In genomic region chr12:79782197-79782890, GRCh38 we compare ENCODE assay signal across 1 cellular context.
TF ChIP-seq lines count a peak whose summit lies in the region.

No MANE protein-coding gene starts in this region.

TF ChIP-seq in GM23338, 12 proteins besides CTCF, POLR2A, EP300 and RAD21 (continued from another document):
- TF ChIP-seq, protein P1, sequence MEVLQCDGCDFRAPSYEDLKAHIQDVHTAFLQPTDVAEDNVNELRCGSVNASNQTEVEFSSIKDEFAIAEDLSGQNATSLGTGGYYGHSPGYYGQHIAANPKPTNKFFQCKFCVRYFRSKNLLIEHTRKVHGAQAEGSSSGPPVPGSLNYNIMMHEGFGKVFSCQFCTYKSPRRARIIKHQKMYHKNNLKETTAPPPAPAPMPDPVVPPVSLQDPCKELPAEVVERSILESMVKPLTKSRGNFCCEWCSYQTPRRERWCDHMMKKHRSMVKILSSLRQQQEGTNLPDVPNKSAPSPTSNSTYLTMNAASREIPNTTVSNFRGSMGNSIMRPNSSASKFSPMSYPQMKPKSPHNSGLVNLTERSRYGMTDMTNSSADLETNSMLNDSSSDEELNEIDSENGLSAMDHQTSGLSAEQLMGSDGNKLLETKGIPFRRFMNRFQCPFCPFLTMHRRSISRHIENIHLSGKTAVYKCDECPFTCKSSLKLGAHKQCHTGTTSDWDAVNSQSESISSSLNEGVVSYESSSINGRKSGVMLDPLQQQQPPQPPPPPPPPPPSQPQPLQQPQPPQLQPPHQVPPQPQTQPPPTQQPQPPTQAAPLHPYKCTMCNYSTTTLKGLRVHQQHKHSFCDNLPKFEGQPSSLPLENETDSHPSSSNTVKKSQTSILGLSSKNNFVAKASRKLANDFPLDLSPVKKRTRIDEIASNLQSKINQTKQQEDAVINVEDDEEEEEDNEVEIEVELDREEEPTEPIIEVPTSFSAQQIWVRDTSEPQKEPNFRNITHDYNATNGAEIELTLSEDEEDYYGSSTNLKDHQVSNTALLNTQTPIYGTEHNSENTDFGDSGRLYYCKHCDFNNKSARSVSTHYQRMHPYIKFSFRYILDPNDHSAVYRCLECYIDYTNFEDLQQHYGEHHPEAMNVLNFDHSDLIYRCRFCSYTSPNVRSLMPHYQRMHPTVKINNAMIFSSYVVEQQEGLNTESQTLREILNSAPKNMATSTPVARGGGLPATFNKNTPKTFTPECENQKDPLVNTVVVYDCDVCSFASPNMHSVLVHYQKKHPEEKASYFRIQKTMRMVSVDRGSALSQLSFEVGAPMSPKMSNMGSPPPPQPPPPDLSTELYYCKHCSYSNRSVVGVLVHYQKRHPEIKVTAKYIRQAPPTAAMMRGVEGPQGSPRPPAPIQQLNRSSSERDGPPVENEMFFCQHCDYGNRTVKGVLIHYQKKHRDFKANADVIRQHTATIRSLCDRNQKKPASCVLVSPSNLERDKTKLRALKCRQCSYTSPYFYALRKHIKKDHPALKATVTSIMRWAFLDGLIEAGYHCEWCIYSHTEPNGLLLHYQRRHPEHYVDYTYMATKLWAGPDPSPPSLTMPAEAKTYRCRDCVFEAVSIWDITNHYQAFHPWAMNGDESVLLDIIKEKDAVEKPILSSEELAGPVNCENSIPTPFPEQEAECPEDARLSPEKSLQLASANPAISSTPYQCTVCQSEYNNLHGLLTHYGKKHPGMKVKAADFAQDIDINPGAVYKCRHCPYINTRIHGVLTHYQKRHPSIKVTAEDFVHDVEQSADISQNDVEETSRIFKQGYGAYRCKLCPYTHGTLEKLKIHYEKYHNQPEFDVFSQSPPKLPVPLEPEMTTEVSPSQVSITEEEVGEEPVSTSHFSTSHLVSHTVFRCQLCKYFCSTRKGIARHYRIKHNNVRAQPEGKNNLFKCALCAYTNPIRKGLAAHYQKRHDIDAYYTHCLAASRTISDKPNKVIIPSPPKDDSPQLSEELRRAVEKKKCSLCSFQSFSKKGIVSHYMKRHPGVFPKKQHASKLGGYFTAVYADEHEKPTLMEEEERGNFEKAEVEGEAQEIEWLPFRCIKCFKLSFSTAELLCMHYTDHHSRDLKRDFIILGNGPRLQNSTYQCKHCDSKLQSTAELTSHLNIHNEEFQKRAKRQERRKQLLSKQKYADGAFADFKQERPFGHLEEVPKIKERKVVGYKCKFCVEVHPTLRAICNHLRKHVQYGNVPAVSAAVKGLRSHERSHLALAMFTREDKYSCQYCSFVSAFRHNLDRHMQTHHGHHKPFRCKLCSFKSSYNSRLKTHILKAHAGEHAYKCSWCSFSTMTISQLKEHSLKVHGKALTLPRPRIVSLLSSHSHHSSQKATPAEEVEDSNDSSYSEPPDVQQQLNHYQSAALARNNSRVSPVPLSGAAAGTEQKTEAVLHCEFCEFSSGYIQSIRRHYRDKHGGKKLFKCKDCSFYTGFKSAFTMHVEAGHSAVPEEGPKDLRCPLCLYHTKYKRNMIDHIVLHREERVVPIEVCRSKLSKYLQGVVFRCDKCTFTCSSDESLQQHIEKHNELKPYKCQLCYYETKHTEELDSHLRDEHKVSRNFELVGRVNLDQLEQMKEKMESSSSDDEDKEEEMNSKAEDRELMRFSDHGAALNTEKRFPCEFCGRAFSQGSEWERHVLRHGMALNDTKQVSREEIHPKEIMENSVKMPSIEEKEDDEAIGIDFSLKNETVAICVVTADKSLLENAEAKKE (CRISPR knock-in tag; IDR thresholded peaks at IDR 0.05), result no peak
- TF ChIP-seq POLR2AphosphoS5 (IDR thresholded peaks at IDR 0.05; ENCODE audit: low read depth) (no peak), EZH2 (IDR thresholded peaks at IDR 0.05; ENCODE audit: low read depth, unreplicated experiment) (no peak), ZNF331 (CRISPR knock-in tag; IDR thresholded peaks at IDR 0.05; ENCODE audit: low read depth) (no peak)
